8 cellular contexts compared by ENCODE assay signal in genomic region chr19:35124098-35125060, GRCh38. TPM values are rescaled to one million over a fixed set of nuclear protein-coding genes. Genes with fewer than 3 reads are reported as not detected.
DNase-seq lines count a peak whose midpoint lies in the region; ATAC-seq, FAIRE-seq and TF ChIP-seq lines count a peak whose summit lies in the region.

No MANE protein-coding gene starts in this region.

- H2AFZ ChIP-seq in astrocyte (ENCODE audit: low read depth, low read length): peak overlapping the region; percentile 99

- no peaks in the 10 kb centered on the region for H3K36me3 Mint-ChIP-seq in astrocyte (ENCODE audit: low read depth, unreplicated experiment)

- H3K9me3 ChIP-seq in astrocyte (ENCODE audit: insufficient read depth, low read depth, low read length) (no peaks in the 10 kb centered on the region), skeletal muscle tissue (ENCODE audit: control insufficient read depth in 3 of 3, low read length in 3 of 3) (no peaks in the 10 kb centered on the region)

- H3K4me3 ChIP-seq in astrocyte (ENCODE audit: insufficient read depth, low read depth, low read length) (peak overlapping the region; percentile 64), skeletal muscle tissue (ENCODE audit: low read length in 3 of 3) (peak overlapping the region; percentile 85 to 98 (median 97))

- DNase-seq in C1 segment of cervical spinal cord (lab: John Stamatoyannopoulos, UW) (peak; percentile 44 to 97 (median 92)), M059J (ENCODE audit: low read depth) (peak; percentile 86), T-helper 9 cell (peak; percentile 73), astrocyte (ENCODE audit: low read depth) (peak; percentile 71), hippocampal formation (lab: John Stamatoyannopoulos, UW) (peak; percentile 88 to 94)

- FAIRE-seq in astrocyte (lab: Jason Lieb, UNC): no peak

- peaks cover 15% of the 10 kb centered on the region for H3K4me1 ChIP-seq in astrocyte (ENCODE audit: insufficient read depth, low read length)
- H3K4me1 ChIP-seq in skeletal muscle tissue (ENCODE audit: control insufficient read depth in 3 of 3, insufficient read depth in 3 of 3, low read length in 3 of 3): peaks cover 43 to 52% (median 49%) of the 10 kb centered on the region in 3 donors

- H3K9ac ChIP-seq in astrocyte (ENCODE audit: low read length): peak overlapping the region; percentile 80
- H3K9ac ChIP-seq in skeletal muscle tissue (ENCODE audit: low read depth in 1 of 3, low read length in 3 of 3): peak overlapping the region; percentile 74 to 96 (median 91)

- H3K4me2 ChIP-seq in astrocyte (ENCODE audit: low read length): peak overlapping the region; percentile 97

- H3K27ac Mint-ChIP-seq in astrocyte (ENCODE audit: unreplicated experiment): no peak overlapping the region

- ATAC-seq in GM19395 (IDR thresholded peaks at IDR 0.05; ENCODE audit: unreplicated experiment) (peak; percentile 65), GM21367 (IDR thresholded peaks at IDR 0.05; ENCODE audit: unreplicated experiment) (no peak)

- no peaks in the 10 kb centered on the region for H4K20me1 ChIP-seq in astrocyte (ENCODE audit: insufficient read depth, low read length)

- H3K9me3 Mint-ChIP-seq in astrocyte (ENCODE audit: unreplicated experiment): peaks cover 2% of the 10 kb centered on the region

- no peak for TF ChIP-seq CTCF in astrocyte (IDR thresholded peaks at IDR 0.05; ENCODE audit: insufficient read depth, low read depth, low read length)

- H3K4me1 Mint-ChIP-seq in astrocyte (ENCODE audit: low read depth, unreplicated experiment): no peaks in the 10 kb centered on the region

- H3K79me2 ChIP-seq in astrocyte (ENCODE audit: insufficient read depth, low read length): no peaks in the 10 kb centered on the region

- H3K27ac ChIP-seq in astrocyte (ENCODE audit: low read depth, low read length) (peak overlapping the region; percentile 32), skeletal muscle tissue (ENCODE audit: low read depth, low read length) (peak overlapping the region; percentile 78)

- H3K4me3 Mint-ChIP-seq in astrocyte (ENCODE audit: unreplicated experiment): no peak overlapping the region

- H3K27me3 ChIP-seq in astrocyte (ENCODE audit: insufficient read depth, low read length) (peaks cover 6% of the 10 kb centered on the region), skeletal muscle tissue (ENCODE audit: control insufficient read depth in 3 of 3, insufficient read depth in 3 of 3, low read length in 3 of 3) (no peaks in the 10 kb centered on the region)

- H3K27me3 Mint-ChIP-seq in astrocyte (ENCODE audit: low read depth, unreplicated experiment): peaks cover 42% of the 10 kb centered on the region

- H3K36me3 ChIP-seq in astrocyte (ENCODE audit: insufficient read depth, low read length): no peaks in the 10 kb centered on the region
- no peaks in the 10 kb centered on the region for H3K36me3 ChIP-seq in skeletal muscle tissue (ENCODE audit: control insufficient read depth in 3 of 3, insufficient read depth in 3 of 3, low read length in 3 of 3)

RNA-seq across cellular contexts. Expression of gene FXYD3, which starts 8.8 kb away (rescaled TPM):
- total RNA-seq in M059J (2014; rRNA removed; shearing (Covaris generic)): 0.64 TPM in 1 of 2 replicates, not detected in the other
- total RNA-seq in astrocyte: not detected in 2 replicates
- total RNA-seq in skeletal muscle tissue: not detected

RNA-seq across cellular contexts. Expression of gene LGI4, which starts 10.5 kb away (rescaled TPM):
- total RNA-seq in M059J (2014; rRNA removed; shearing (Covaris generic)): not detected in 2 replicates
- total RNA-seq in astrocyte (0.20 and 0.29 TPM in 2 replicates), skeletal muscle tissue (5.2 TPM)

RNA-seq across cellular contexts. Expression of gene FXYD1, which starts 14.2 kb away (rescaled TPM):
- total RNA-seq in M059J (2014; rRNA removed; shearing (Covaris generic)): not detected in 2 replicates
- total RNA-seq in astrocyte (0.52 and 1.1 TPM in 2 replicates), skeletal muscle tissue (45.4 TPM)

RNA-seq across cellular contexts. Expression of gene FXYD7, which starts 18.7 kb away (rescaled TPM):
- total RNA-seq in M059J (2014; rRNA removed; shearing (Covaris generic)): not detected in 2 replicates
- total RNA-seq in astrocyte: 0.65 TPM in 1 of 2 replicates, not detected in the other
- total RNA-seq in skeletal muscle tissue: 0.52 TPM

RNA-seq across cellular contexts. Expression of gene FXYD5, which starts 30.2 kb away (rescaled TPM):
- total RNA-seq in M059J (2014; rRNA removed; shearing (Covaris generic)): 183 and 256 TPM in 2 replicates
- 96.9 and 108 TPM in 2 replicates for total RNA-seq in astrocyte
- total RNA-seq in skeletal muscle tissue: 7.3 TPM

Comparison
In these comparisons a context has a peak if more than half of its experiments do, and no peak if none do; other contexts are left out.
1. RNA of gene FXYD1, which starts 14.2 kb away (total RNA-seq): 45.4 TPM in skeletal muscle tissue (single experiment); 0.52 to 1.1 TPM in astrocyte and not detected in M059J; every median in the first group is over 10 times any median in the second.
2. Peak in every context shown above with its lines, with median percentiles within 50 percentile points of each other: DNase-seq.